ENCODE assay signal across 31 cellular contexts in the genomic region with DNA sequence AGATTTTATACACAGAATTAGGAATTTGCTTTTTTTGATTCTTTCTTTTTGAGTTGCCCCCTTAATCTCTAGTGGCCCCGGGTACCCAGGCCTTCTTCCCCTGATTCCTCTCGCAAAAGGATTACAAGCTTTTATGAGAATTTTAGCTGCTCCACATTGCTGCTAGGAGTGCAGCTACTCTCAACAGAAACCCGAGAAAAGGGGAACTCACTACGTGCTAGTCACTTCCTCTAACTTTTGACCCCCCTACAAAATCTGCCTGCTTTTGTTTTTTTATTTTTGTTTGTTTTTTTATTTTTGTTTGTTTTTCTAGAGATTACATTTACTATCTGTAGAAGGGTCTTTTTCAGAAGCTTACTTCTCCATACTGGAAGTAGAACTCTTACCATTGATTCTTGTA.
A peak's percentile ranks its signal among the peaks of the same experiment; 100 is the strongest.
DNase-seq lines count a peak whose midpoint lies in the region; ATAC-seq and TF ChIP-seq lines count a peak whose summit lies in the region.
"Had no signal": no experiment of that assay in that cellular context is flagged by ENCODE, and none has a peak within 500 bp of the region (broad histone marks: within the 10 kb centered on the region; RNA-seq: fewer than 3 reads in every experiment).

No MANE protein-coding gene starts in this region.

- no peak overlapping the region for H2AFZ ChIP-seq in PC-3 (ENCODE audit: low read length)

- CTCF ChIA-PET in PC-3 (lab: Charles Lee), result no interaction called here

- no peaks in the 10 kb centered on the region for H3K9me3 ChIP-seq in PC-3 (ENCODE audit: low read length)
- H3K9me3 ChIP-seq: BLaER1, breast epithelium, Caco-2, esophagus muscularis mucosa, mucosa of descending colon, pancreas, spleen, suprapubic skin had no signal

- H3K9ac ChIP-seq in PC-3 (ENCODE audit: low read length), result no peak overlapping the region
- H3K9ac ChIP-seq: BLaER1 had no signal

- no peaks in the 10 kb centered on the region for H3K79me2 ChIP-seq in PC-3 (ENCODE audit: low read length)

- H3K36me3 Mint-ChIP-seq in dendritic cell treated with granulocyte-macrophage colony-stimulating factor and Interleukin-4, amounts not matched to agents 40 ng/mL and 50 ng/mL, for 4 days (ENCODE audit: low read depth), result peaks cover 14% of the 10 kb centered on the region
- H3K36me3 Mint-ChIP-seq in activated T-helper 17 cell treated with anti-CD3 and anti-CD28 coated beads, Interleukin-2, amount 50 U/mL, for 72 hours (ENCODE audit: low read depth), result peaks cover 36% of the 10 kb centered on the region

- no TSS peak for BruUV-seq in PC-3 (replicated peaks; lab: Mats Ljungman, UMichigan)

- H4K20me1 ChIP-seq in PC-3 (ENCODE audit: low read length), result no peaks in the 10 kb centered on the region
- H4K20me1 ChIP-seq: BLaER1 had no signal

- TF ChIP-seq CTCF in foreskin keratinocyte (conservative IDR thresholded peaks at IDR 0.05) (no peak), PC-3 (conservative IDR thresholded peaks at IDR 0.05; ENCODE audit: low read depth, low read length) (no peak)

- intact Hi-C loops in dendritic cell treated with granulocyte-macrophage colony-stimulating factor and Interleukin-4, amounts not matched to agents 40 ng/mL and 50 ng/mL, for 4 days (cut with micrococcal nuclease), result no loop called here
- intact Hi-C loops in PC-3 (cut with micrococcal nuclease), result no loop called here

- peak overlapping the region; percentile 56 for H3K27ac Mint-ChIP-seq in dendritic cell treated with granulocyte-macrophage colony-stimulating factor and Interleukin-4, amounts not matched to agents 40 ng/mL and 50 ng/mL, for 4 days
- no peak overlapping the region for H3K27ac Mint-ChIP-seq in activated T-helper 17 cell treated with anti-CD3 and anti-CD28 coated beads, Interleukin-2, amount 50 U/mL, for 72 hours
- H3K27ac Mint-ChIP-seq: activated naive CD4-positive, alpha-beta T cell treated with anti-CD3 and anti-CD28 coated beads for 36 hours; nephron progenitor cell; stimulated activated memory B cell treated with anti-CD40 and anti-IgM and Interleukin-4, amounts not matched to agents 10 μg/mL and 1 μg/mL and 100 μg/mL, for 72 hours; T-cell had no signal

- H3K4me2 ChIP-seq in PC-3 (ENCODE audit: low read length), result no peak overlapping the region
- H3K4me2 ChIP-seq: BLaER1 had no signal

- no peaks in the 10 kb centered on the region for H3K27me3 Mint-ChIP-seq in dendritic cell treated with granulocyte-macrophage colony-stimulating factor and Interleukin-4, amounts not matched to agents 40 ng/mL and 50 ng/mL, for 4 days
- H3K27me3 Mint-ChIP-seq in activated T-helper 17 cell treated with anti-CD3 and anti-CD28 coated beads, Interleukin-2, amount 50 U/mL, for 72 hours, result no peaks in the 10 kb centered on the region
- H3K27me3 Mint-ChIP-seq: stimulated activated memory B cell treated with anti-CD40 and anti-IgM and Interleukin-4, amounts not matched to agents 10 μg/mL and 1 μg/mL and 100 μg/mL, for 72 hours; T-cell had no signal

- H3K36me3 ChIP-seq in PC-3 (ENCODE audit: low read depth, low read length), result no peaks in the 10 kb centered on the region
- H3K36me3 ChIP-seq: breast epithelium, suprapubic skin had no signal

- no peaks in the 10 kb centered on the region for H3K27me3 ChIP-seq in foreskin keratinocyte
- no peaks in the 10 kb centered on the region for H3K27me3 ChIP-seq in PC-3 (ENCODE audit: low read length)
- H3K27me3 ChIP-seq: esophagus muscularis mucosa, spleen, suprapubic skin had no signal

- no peaks in the 10 kb centered on the region for H3K4me1 Mint-ChIP-seq in dendritic cell treated with granulocyte-macrophage colony-stimulating factor and Interleukin-4, amounts not matched to agents 40 ng/mL and 50 ng/mL, for 4 days (ENCODE audit: low read depth)
- H3K4me1 Mint-ChIP-seq in activated T-helper 17 cell treated with anti-CD3 and anti-CD28 coated beads, Interleukin-2, amount 50 U/mL, for 72 hours, result no peaks in the 10 kb centered on the region
- H3K4me1 Mint-ChIP-seq: nephron progenitor cell, T-cell had no signal

- H3K4me3 Mint-ChIP-seq in dendritic cell treated with granulocyte-macrophage colony-stimulating factor and Interleukin-4, amounts not matched to agents 40 ng/mL and 50 ng/mL, for 4 days, result peak overlapping the region; percentile 45
- H3K4me3 Mint-ChIP-seq in activated T-helper 17 cell treated with anti-CD3 and anti-CD28 coated beads, Interleukin-2, amount 50 U/mL, for 72 hours, result no peak overlapping the region
- H3K4me3 Mint-ChIP-seq: activated naive CD4-positive, alpha-beta T cell treated with anti-CD3 and anti-CD28 coated beads for 36 hours; nephron progenitor cell; stimulated activated memory B cell treated with anti-CD40 and anti-IgM and Interleukin-4, amounts not matched to agents 10 μg/mL and 1 μg/mL and 100 μg/mL, for 72 hours; T-cell had no signal

- ATAC-seq in GM18868 (IDR thresholded peaks at IDR 0.05; ENCODE audit: unreplicated experiment) (peak; percentile 47), foreskin keratinocyte (no peak), PC-3 (no peak)
- no peak for ATAC-seq in activated T-helper 17 cell treated with anti-CD3 and anti-CD28 coated beads, Interleukin-2, amount 50 U/mL, for 72 hours (replicated peaks)
- ATAC-seq: HCT116; mucosa of descending colon; pancreas; Right ventricle myocardium inferior; stimulated activated memory B cell treated with anti-CD40 and anti-IgM and Interleukin-4, amounts not matched to agents 10 μg/mL and 1 μg/mL and 100 μg/mL, for 72 hours; T-cell had no signal

- POLR2A ChIA-PET in PC-3 (lab: Charles Lee; ENCODE audit: unreplicated experiment), result interaction anchor here (0.6 kb wide), 1 partner anchor 11 kb away, joined by 8 read pairs; no protein-coding TSS in a partner anchor

- H3K4me1 ChIP-seq in foreskin keratinocyte (no peaks in the 10 kb centered on the region), PC-3 (ENCODE audit: insufficient read depth, low read length) (no peaks in the 10 kb centered on the region)
- H3K4me1 ChIP-seq: BLaER1, breast epithelium, Caco-2, esophagus muscularis mucosa, pancreas, suprapubic skin had no signal

- H3K4me3 ChIP-seq in PC-3 (ENCODE audit: low read length), result no peak overlapping the region
- H3K4me3 ChIP-seq: BLaER1, breast epithelium, esophagus muscularis mucosa, mucosa of descending colon, pancreas, spleen, suprapubic skin had no signal

- peak; percentile 4 to 29 for DNase-seq in AML-193 (lab: John Stamatoyannopoulos, UW)
- peak; percentile 0 for DNase-seq in NOMO-1 treated with dmso at 0.1 percent for 144 hours (lab: John Stamatoyannopoulos, UW; ENCODE audit: unreplicated experiment)
- DNase-seq in foreskin keratinocyte, result no peak
- no peak for DNase-seq in activated naive CD4-positive, alpha-beta T cell treated with Interleukin-2 at 50 U/mL for 16 hours
- no peak for DNase-seq in PC-3
- DNase-seq: activated CD4-positive, alpha-beta T cell treated with anti-CD3 and anti-CD28 coated beads for 4 hours; activated naive CD4-positive, alpha-beta T cell treated with anti-CD3 and anti-CD28 coated beads for 36 hours; activated T-cell treated with anti-CD3 and anti-CD28 coated beads, Interleukin-2, amount 50 U/mL, for 48 hours; amygdala; Caco-2; DMS79; mucosa of descending colon; NCI-H1048; NCI-H187; NCI-H2171 treated with DMSO at 0.1 percent for 48 hours; NCI-H526; nephron progenitor cell; pancreas; spleen; stimulated activated CD4-positive, alpha-beta T cell treated with anti-CD3 and anti-CD28 coated beads, Interleukin-2, amount 100 ng/mL, for 48 hours; T-cell had no signal

- H3K27ac ChIP-seq in foreskin keratinocyte (no peak overlapping the region), PC-3 (ENCODE audit: low read length) (no peak overlapping the region)
- H3K27ac ChIP-seq: BLaER1, breast epithelium, esophagus muscularis mucosa, pancreas, suprapubic skin had no signal

- H3F3A ChIP-seq in PC-3 (ENCODE audit: low read length, unreplicated experiment), result no peaks in the 10 kb centered on the region

- H3K9me2 ChIP-seq in PC-3 (replicated peaks; ENCODE audit: low read length), result no peaks in the 10 kb centered on the region

- H3K9me3 Mint-ChIP-seq in dendritic cell treated with granulocyte-macrophage colony-stimulating factor and Interleukin-4, amounts not matched to agents 40 ng/mL and 50 ng/mL, for 4 days, result no peaks in the 10 kb centered on the region
- no peaks in the 10 kb centered on the region for H3K9me3 Mint-ChIP-seq in activated T-helper 17 cell treated with anti-CD3 and anti-CD28 coated beads, Interleukin-2, amount 50 U/mL, for 72 hours
- H3K9me3 Mint-ChIP-seq: activated naive CD4-positive, alpha-beta T cell treated with anti-CD3 and anti-CD28 coated beads for 36 hours; stimulated activated memory B cell treated with anti-CD40 and anti-IgM and Interleukin-4, amounts not matched to agents 10 μg/mL and 1 μg/mL and 100 μg/mL, for 72 hours; T-cell had no signal

Comparison
In these comparisons a context has a peak if more than half of its experiments do, and no peak if none do; other contexts are left out.
1. DNase-seq: peak in AML-193 (2 of 2) and NOMO-1 treated with dmso at 0.1 percent for 144 hours (single experiment); none in foreskin keratinocyte (0 of 2), activated naive CD4-positive, alpha-beta T cell treated with Interleukin-2 at 50 U/mL for 16 hours (single experiment) and PC-3 (single experiment).